In the genomic region with DNA sequence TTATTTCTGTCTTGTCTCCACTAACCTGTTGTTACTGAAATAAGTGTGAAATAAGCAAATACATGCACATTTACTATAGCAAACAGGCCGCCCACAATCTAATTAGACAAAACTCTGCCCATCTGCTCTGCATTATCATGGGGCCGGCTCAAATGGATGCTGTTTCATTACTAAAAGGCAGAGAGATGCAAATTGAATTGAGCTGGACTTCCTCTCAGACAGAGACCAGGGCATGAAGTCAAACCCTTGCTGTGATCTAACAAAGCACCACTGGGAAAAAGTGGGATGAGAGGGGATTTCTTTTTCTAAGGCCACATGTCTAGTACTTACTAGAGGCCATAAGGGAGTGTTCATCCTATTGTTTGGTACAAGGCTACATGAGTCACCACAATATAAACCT, we compare ENCODE assay signal across 1 cellular context.
TF ChIP-seq lines count a peak whose summit lies in the region.

No MANE protein-coding gene starts in this region.

TF ChIP-seq in H1, 55 proteins besides CTCF, POLR2A, EP300 and RAD21 (continued from another document):
- TF ChIP-seq CHD7 (IDR thresholded peaks at IDR 0.05; ENCODE audit: insufficient replicate concordance, low read length) (no peak), JUN (IDR thresholded peaks at IDR 0.05; ENCODE audit: low read depth, low read length) (no peak), SP2 (IDR thresholded peaks at IDR 0.05; ENCODE audit: low read length) (no peak), PHF8 (conservative IDR thresholded peaks at IDR 0.05; ENCODE audit: low read depth, low read length) (no peak), TAF1 (IDR thresholded peaks at IDR 0.05; ENCODE audit: low read depth, low read length) (no peak), KDM1A (IDR thresholded peaks at IDR 0.05; ENCODE audit: borderline replicate concordance, low read length) (no peak), TCF12 (IDR thresholded peaks at IDR 0.05; ENCODE audit: low read depth, low read length) (no peak), EGR1 (IDR thresholded peaks at IDR 0.05; ENCODE audit: borderline replicate concordance, low read depth, low read length) (no peak)
- TF ChIP-seq, protein P1, sequence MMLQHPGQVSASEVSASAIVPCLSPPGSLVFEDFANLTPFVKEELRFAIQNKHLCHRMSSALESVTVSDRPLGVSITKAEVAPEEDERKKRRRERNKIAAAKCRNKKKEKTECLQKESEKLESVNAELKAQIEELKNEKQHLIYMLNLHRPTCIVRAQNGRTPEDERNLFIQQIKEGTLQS (IDR thresholded peaks at IDR 0.05; ENCODE audit: insufficient read depth, low read depth, low read length), result no peak
